8 cellular contexts compared by ENCODE assay signal in the genomic region with DNA sequence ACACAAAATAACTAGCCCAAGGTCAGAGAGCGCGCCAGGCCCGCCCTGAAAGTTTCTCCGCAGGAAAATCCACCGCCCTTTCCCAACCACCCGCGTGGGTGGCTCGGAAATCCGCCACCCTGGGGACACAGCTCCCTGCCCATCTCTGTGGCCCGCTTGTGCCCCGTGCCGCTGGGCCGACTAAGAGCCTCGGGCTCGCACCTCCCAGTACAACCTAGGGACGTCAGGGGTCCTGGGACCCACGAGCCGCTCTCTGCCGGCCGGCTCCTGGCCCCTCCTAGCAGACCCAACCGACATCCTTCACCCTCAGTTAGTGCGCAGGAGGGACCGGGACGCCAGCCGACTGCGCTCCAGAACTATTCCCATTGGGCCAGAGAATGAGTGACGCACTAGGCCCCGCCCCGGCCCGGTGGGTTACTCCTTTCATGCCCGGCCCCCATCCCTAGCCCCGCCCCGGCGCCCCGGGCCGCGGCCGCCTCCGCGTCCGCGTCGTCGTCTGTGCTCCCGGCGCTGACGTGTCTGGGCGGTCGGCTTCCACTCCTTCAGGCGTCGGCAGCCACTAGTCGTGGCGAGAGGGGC. TPM values are rescaled to one million over a fixed set of nuclear protein-coding genes. Genes with fewer than 3 reads are reported as not detected.
DNase-seq lines count a peak whose midpoint lies in the region; ATAC-seq and TF ChIP-seq lines count a peak whose summit lies in the region.

No MANE protein-coding gene starts in this region.

- TF ChIP-seq POLR2A in GM15510 (IDR thresholded peaks at IDR 0.05; ENCODE audit: borderline replicate concordance, extremely low read depth, insufficient read length) (peak; percentile 80), prostate gland (IDR thresholded peaks at IDR 0.05) (peak; percentile 85)

- intact Hi-C loops in left ventricle myocardium superior (cut with micrococcal nuclease) (no loop called here), prostate gland (cut with DNase I) (loop anchor here (5.0 kb wide), 1 partner anchor 64 kb away; the partner anchor contains the start of gene UHMK1)

- H3K27ac ChIP-seq in prostate gland = peak overlapping the region; percentile 96 to 97
- peak overlapping the region; percentile 96 for H3K27ac ChIP-seq in urinary bladder (ENCODE audit: low read depth)

- ATAC-seq in HG02884 (IDR thresholded peaks at IDR 0.05; ENCODE audit: unreplicated experiment) (peak; percentile 93), left ventricle myocardium superior (peak; percentile 95)

- no peaks in the 10 kb centered on the region for H3K9me3 ChIP-seq in prostate gland

- WGBS in prostate gland = 0% methylated on average over 26 of the region's 53 CpGs
- under 1% methylated on average over 53 of the region's 53 CpGs for WGBS in urinary bladder

- H3K4me3 ChIP-seq in prostate gland = peak overlapping the region; percentile 83 to 90
- peak overlapping the region; percentile 75 for H3K4me3 ChIP-seq in urinary bladder (ENCODE audit: low read depth, low read length)

- no peaks in the 10 kb centered on the region for H3K4me1 ChIP-seq in prostate gland (replicated peaks)
- H3K4me1 ChIP-seq in urinary bladder (ENCODE audit: insufficient read depth) = no peaks in the 10 kb centered on the region

- H3K36me3 ChIP-seq in prostate gland (no peaks in the 10 kb centered on the region), urinary bladder (ENCODE audit: insufficient read depth) (no peaks in the 10 kb centered on the region)

- DNase-seq in NCI-H146 treated with DMSO at 0.1 percent for 48 hours (lab: John Stamatoyannopoulos, UW; ENCODE audit: unreplicated experiment) = peak; percentile 94
- peak; percentile 95 to 98 (median 97) for DNase-seq in T-helper 1 cell
- DNase-seq in amniotic stem cell (lab: John Stamatoyannopoulos, UW) = peak; percentile 94
- peak; percentile 100 for DNase-seq in left ventricle myocardium superior
- DNase-seq in prostate gland (ENCODE audit: low spot score) = peak; percentile 98

- no peaks in the 10 kb centered on the region for H3K27me3 ChIP-seq in prostate gland (replicated peaks; ENCODE audit: insufficient read depth)

- peak in 1 of 4 experiments; percentile 0 for TF ChIP-seq CTCF in prostate gland (IDR thresholded peaks at IDR 0.05)

RNA-seq across cellular contexts. Expression of gene UAP1, which starts 0.4 kb away (rescaled TPM):
- 30.7 TPM for total RNA-seq in left ventricle myocardium superior
- total RNA-seq in prostate gland = 10 to 100 TPM; 51.4 to 72.1 TPM
- 54.8 TPM for total RNA-seq in urinary bladder
- polyA plus RNA-seq in urinary bladder = 78.4 TPM

Comparison
In these comparisons a context has a peak if more than half of its experiments do, and no peak if none do; other contexts are left out.
1. Peak in every context shown above with its lines: DNase-seq, ATAC-seq, H3K4me3 ChIP-seq and H3K27ac ChIP-seq.